Comparison of ENCODE assay signal across 23 cellular contexts in the genomic region with DNA sequence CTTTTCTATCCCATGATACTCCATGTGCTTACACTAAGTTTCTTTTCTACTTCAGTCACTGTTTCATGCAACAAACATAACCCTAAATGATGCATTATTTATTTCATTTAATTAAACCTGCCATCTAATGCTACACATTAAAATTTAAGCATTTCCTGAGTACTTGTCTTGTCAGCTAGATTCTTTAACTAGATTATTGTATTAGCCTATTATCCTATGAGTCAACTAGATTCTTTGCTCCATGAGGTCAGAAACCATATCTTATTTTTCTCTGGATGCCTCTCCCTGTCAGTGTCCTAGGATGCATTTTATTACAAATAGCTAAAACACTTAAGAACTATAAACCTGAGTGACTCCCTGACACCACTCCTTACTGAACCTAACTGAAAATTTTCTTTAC.
A peak's percentile ranks its signal among the peaks of the same experiment; 100 is the strongest.
DNase-seq lines count a peak whose midpoint lies in the region; ATAC-seq and TF ChIP-seq lines count a peak whose summit lies in the region.
"Had no signal": no experiment of that assay in that cellular context is flagged by ENCODE, and none has a peak within 500 bp of the region (broad histone marks: within the 10 kb centered on the region; RNA-seq: fewer than 3 reads in every experiment).

No MANE protein-coding gene starts in this region.

- peaks cover 2% of the 10 kb centered on the region for H3K27me3 Mint-ChIP-seq in activated CD4-positive, alpha-beta memory T cell treated with anti-CD3 and anti-CD28 coated beads for 36 hours
- H3K27me3 Mint-ChIP-seq: activated CD4-positive, alpha-beta T cell treated with anti-CD3 and anti-CD28 coated beads, Interleukin-2, amount 10 ng/mL, durations not matched to agents 7 days and 5 days; memory B cell; natural killer cell treated with Interleukin-12 subunit alpha and Interleukin-12 subunit beta and Interleukin-15 and Interleukin-18, amount 100 ng/mL, for 72 hours; stimulated activated naive CD8-positive, alpha-beta T cell treated with anti-CD3 and anti-CD28 coated beads, Interleukin-15, Interleukin-2, amounts not matched to agents 100 ng/mL and 50 ng/mL, for 24 hours had no signal

- TF ChIP-seq RAD21 in HCT116 (IDR thresholded peaks at IDR 0.05; ENCODE audit: low read depth): no peak

- H3K9me2 ChIP-seq in HCT116 (ENCODE audit: insufficient read depth): no peaks in the 10 kb centered on the region

- no peaks in the 10 kb centered on the region for H3K27me3 ChIP-seq in HCT116 (ENCODE audit: insufficient read depth, low read length)
- H3K27me3 ChIP-seq in adipocyte (replicated peaks; ENCODE audit: control insufficient read depth, insufficient read depth, low read length): no peaks in the 10 kb centered on the region
- H3K27me3 ChIP-seq in stomach: peaks cover 0 to 3% (median 0%) of the 10 kb centered on the region in 3 donors
- H3K27me3 ChIP-seq: upper lobe of right lung had no signal

- RAD21 ChIA-PET in HCT116 (lab: Charles Lee; ENCODE audit: low non-redundant PET in 1 of 2, low total read pairs in 2 of 2, uncharacterized antibody in 2 of 2, unreplicated experiment in 2 of 2): no interaction called here

- TF ChIP-seq POLR2A in HCT116 (IDR thresholded peaks at IDR 0.05; ENCODE audit: borderline replicate concordance, extremely low read depth, insufficient read depth, insufficient read length): no peak
- TF ChIP-seq POLR2A in stomach (IDR thresholded peaks at IDR 0.05): no peak

- H3K4me1 ChIP-seq in HCT116 (ENCODE audit: control insufficient read depth in 1 of 2, insufficient read depth in 2 of 2, low read length in 2 of 2) (peaks cover 0 to 49% of the 10 kb centered on the region in 2 experiments; a peak in 3 of 4 replicates), adipocyte (ENCODE audit: control insufficient read depth, insufficient read depth, low read length) (peaks cover 63% of the 10 kb centered on the region), stomach (peaks cover 8 to 30% (median 18%) of the 10 kb centered on the region in 4 donors)
- H3K4me1 ChIP-seq: psoas muscle, upper lobe of right lung had no signal

- CTCF ChIA-PET in HCT116 (lab: Charles Lee): no interaction called here
- CTCF ChIA-PET in activated CD4-positive, alpha-beta memory T cell treated with anti-CD3 and anti-CD28 coated beads for 36 hours (lab: Charles Lee): no interaction called here

- DNase-seq in A172 (ENCODE audit: low spot score) (peak; percentile 74), HCT116 (ENCODE audit: low read depth, low spot score) (no peak), adipocyte (ENCODE audit: low read depth) (peak; percentile 15), fibroblast of the aortic adventitia (ENCODE audit: low read depth) (peak; percentile 56), stomach (no peak)
- no peak for DNase-seq in activated T-cell treated with anti-CD3 and anti-CD28 coated beads, Interleukin-2, amount 50 U/mL, for 48 hours
- DNase-seq in activated effector memory CD4-positive, alpha-beta T cell treated with anti-CD3 and anti-CD28 coated beads, Interleukin-2, amount 50 U/mL, for 16 hours: no peak
- no peak for DNase-seq in activated CD4-positive, alpha-beta memory T cell treated with anti-CD3 and anti-CD28 coated beads for 36 hours
- DNase-seq: 8988T; activated CD4-positive, alpha-beta T cell treated with anti-CD3 and anti-CD28 coated beads, Interleukin-2, amount 10 ng/mL, durations not matched to agents 7 days and 5 days; CD8-positive, alpha-beta T cell; central memory CD4-positive, alpha-beta T cell; endodermal cell; NCI-H2029 treated with DMSO at 0.1 percent for 48 hours; NCI-H510A treated with DMSO at 0.1 percent for 48 hours; OCI-M1; psoas muscle; upper lobe of right lung had no signal

- H2AFZ ChIP-seq in HCT116 (ENCODE audit: low read depth, low read length, poor library complexity, severe bottlenecking): no peak overlapping the region

- intact Hi-C loops in HCT116 (cut with micrococcal nuclease): no loop called here
- intact Hi-C loops in stomach (cut with DNase I; ENCODE audit: low total_unique reads): no loop called here
- intact Hi-C loops in activated CD4-positive, alpha-beta memory T cell treated with anti-CD3 and anti-CD28 coated beads for 36 hours (cut with micrococcal nuclease): no loop called here

- POLR2A ChIA-PET in HCT116 (lab: Charles Lee): no interaction called here
- POLR2A ChIA-PET in activated CD4-positive, alpha-beta memory T cell treated with anti-CD3 and anti-CD28 coated beads for 36 hours (lab: Charles Lee): no interaction called here

- H3K9me3 Mint-ChIP-seq in activated CD4-positive, alpha-beta memory T cell treated with anti-CD3 and anti-CD28 coated beads for 36 hours: no peaks in the 10 kb centered on the region
- H3K9me3 Mint-ChIP-seq: activated CD4-positive, alpha-beta T cell treated with anti-CD3 and anti-CD28 coated beads, Interleukin-2, amount 10 ng/mL, durations not matched to agents 7 days and 5 days had no signal

- BruUV-seq in HCT116 (replicated peaks; lab: Mats Ljungman, UMichigan): no TSS peak

- no peak overlapping the region for H3K27ac Mint-ChIP-seq in activated CD4-positive, alpha-beta memory T cell treated with anti-CD3 and anti-CD28 coated beads for 36 hours
- H3K27ac Mint-ChIP-seq: activated CD4-positive, alpha-beta T cell treated with anti-CD3 and anti-CD28 coated beads, Interleukin-2, amount 10 ng/mL, durations not matched to agents 7 days and 5 days; activated naive CD4-positive, alpha-beta T cell treated with anti-CD3 and anti-CD28 coated beads, Interleukin-2, amount 50 U/mL, for 24 hours; CD8-positive, alpha-beta T cell; endodermal cell; memory B cell; natural killer cell treated with Interleukin-12 subunit alpha and Interleukin-12 subunit beta and Interleukin-15 and Interleukin-18, amount 100 ng/mL, for 72 hours; stimulated activated naive CD8-positive, alpha-beta T cell treated with anti-CD3 and anti-CD28 coated beads, Interleukin-15, Interleukin-2, amounts not matched to agents 100 ng/mL and 50 ng/mL, for 24 hours had no signal

- H3K4me3 Mint-ChIP-seq in activated CD4-positive, alpha-beta memory T cell treated with anti-CD3 and anti-CD28 coated beads for 36 hours: no peak overlapping the region
- H3K4me3 Mint-ChIP-seq: activated CD4-positive, alpha-beta T cell treated with anti-CD3 and anti-CD28 coated beads, Interleukin-2, amount 10 ng/mL, durations not matched to agents 7 days and 5 days; activated naive CD4-positive, alpha-beta T cell treated with anti-CD3 and anti-CD28 coated beads, Interleukin-2, amount 50 U/mL, for 24 hours; CD8-positive, alpha-beta T cell; endodermal cell; memory B cell; natural killer cell treated with Interleukin-12 subunit alpha and Interleukin-12 subunit beta and Interleukin-15 and Interleukin-18, amount 100 ng/mL, for 72 hours; stimulated activated naive CD8-positive, alpha-beta T cell treated with anti-CD3 and anti-CD28 coated beads, Interleukin-15, Interleukin-2, amounts not matched to agents 100 ng/mL and 50 ng/mL, for 24 hours had no signal

- H3K9ac ChIP-seq in HCT116 (ENCODE audit: low read length): peak overlapping the region; percentile 2; the same call in 1 of the 2 replicates
- H3K9ac ChIP-seq in adipocyte (ENCODE audit: low read length): peak overlapping the region; percentile 58

- no peaks in the 10 kb centered on the region for H3K36me3 Mint-ChIP-seq in activated CD4-positive, alpha-beta memory T cell treated with anti-CD3 and anti-CD28 coated beads for 36 hours
- H3K36me3 Mint-ChIP-seq: activated naive CD4-positive, alpha-beta T cell treated with anti-CD3 and anti-CD28 coated beads, Interleukin-2, amount 50 U/mL, for 24 hours; CD8-positive, alpha-beta T cell; memory B cell; natural killer cell treated with Interleukin-12 subunit alpha and Interleukin-12 subunit beta and Interleukin-15 and Interleukin-18, amount 100 ng/mL, for 72 hours had no signal

- H3K36me3 ChIP-seq in HCT116 (ENCODE audit: control insufficient read depth in 1 of 2, insufficient read depth in 2 of 2, low read length in 2 of 2) (no peaks in the 10 kb centered on the region), adipocyte (ENCODE audit: control insufficient read depth, insufficient read depth, low read length, severe bottlenecking) (no peaks in the 10 kb centered on the region), stomach (no peaks in the 10 kb centered on the region)
- H3K36me3 ChIP-seq: upper lobe of right lung had no signal

- ATAC-seq in HCT116: no peak
- ATAC-seq: CD8-positive, alpha-beta T cell; GM12878; natural killer cell treated with Interleukin-12 subunit alpha and Interleukin-12 subunit beta and Interleukin-15 and Interleukin-18, amount 100 ng/mL, for 72 hours; psoas muscle; upper lobe of right lung had no signal

- H4K20me1 ChIP-seq in HCT116 (ENCODE audit: insufficient read depth): no peaks in the 10 kb centered on the region

- H3K4me3 ChIP-seq in HCT116 (replicated peaks in 1 of 2; ENCODE audit: low read depth in 1 of 2, low read length in 2 of 2) (no peak overlapping the region), adipocyte (ENCODE audit: low read length) (no peak overlapping the region), fibroblast of the aortic adventitia (ENCODE audit: low read depth, low read length) (no peak overlapping the region), stomach (no peak overlapping the region)
- H3K4me3 ChIP-seq: GM12878, psoas muscle, upper lobe of right lung had no signal

- H3K79me2 ChIP-seq in HCT116 (ENCODE audit: insufficient read depth, low read length): no peaks in the 10 kb centered on the region

- H3K9me3 ChIP-seq in HCT116 (ENCODE audit: control insufficient read depth in 1 of 2, insufficient read depth in 1 of 2, low read depth in 1 of 2, low read length in 2 of 2) (no peaks in the 10 kb centered on the region), adipocyte (ENCODE audit: control insufficient read depth, low read length) (no peaks in the 10 kb centered on the region), stomach (no peaks in the 10 kb centered on the region)
- H3K9me3 ChIP-seq: psoas muscle, upper lobe of right lung had no signal

- no peaks in the 10 kb centered on the region for H3K4me1 Mint-ChIP-seq in activated CD4-positive, alpha-beta memory T cell treated with anti-CD3 and anti-CD28 coated beads for 36 hours (ENCODE audit: low read depth)
- H3K4me1 Mint-ChIP-seq: activated CD4-positive, alpha-beta T cell treated with anti-CD3 and anti-CD28 coated beads, Interleukin-2, amount 10 ng/mL, durations not matched to agents 7 days and 5 days; activated naive CD4-positive, alpha-beta T cell treated with anti-CD3 and anti-CD28 coated beads, Interleukin-2, amount 50 U/mL, for 24 hours; endodermal cell; memory B cell had no signal

- no peak for TF ChIP-seq CTCF in HCT116 (IDR thresholded peaks at IDR 0.05 in 2 of 3, conservative IDR thresholded peaks at IDR 0.05 in 1 of 3; ENCODE audit: borderline replicate concordance in 1 of 3, insufficient read depth in 1 of 3, low read depth in 2 of 3, low read length in 2 of 3)
- no peak for TF ChIP-seq CTCF in fibroblast of the aortic adventitia (IDR thresholded peaks at IDR 0.05; ENCODE audit: insufficient read depth, low read length)
- no peak for TF ChIP-seq CTCF in stomach (IDR thresholded peaks at IDR 0.05)

- H3K4me2 ChIP-seq in HCT116 (ENCODE audit: low read length): peak overlapping the region; percentile 37

- H3K27ac ChIP-seq in HCT116 (ENCODE audit: low read depth, low read length) (no peak overlapping the region), stomach (no peak overlapping the region)
- H3K27ac ChIP-seq: psoas muscle, upper lobe of right lung had no signal

- TF ChIP-seq EP300 in stomach (IDR thresholded peaks at IDR 0.05): no peak

Comparison
In these comparisons a context has a peak if more than half of its experiments do, and no peak if none do; other contexts are left out.
1. DNase-seq: peak in A172 (single experiment), adipocyte (single experiment) and fibroblast of the aortic adventitia (single experiment); none in HCT116 (single experiment), activated T-cell treated with anti-CD3 and anti-CD28 coated beads, Interleukin-2, amount 50 U/mL, for 48 hours (0 of 2), activated effector memory CD4-positive, alpha-beta T cell treated with anti-CD3 and anti-CD28 coated beads, Interleukin-2, amount 50 U/mL, for 16 hours (single experiment), stomach (single experiment) and activated CD4-positive, alpha-beta memory T cell treated with anti-CD3 and anti-CD28 coated beads for 36 hours (single experiment).